Comparison of ENCODE assay signal across 15 cellular contexts in genomic region chr2:120625865-120626560, GRCh38.
DNase-seq lines count a peak whose midpoint lies in the region; ATAC-seq, FAIRE-seq and TF ChIP-seq lines count a peak whose summit lies in the region.
"Had no signal": no experiment of that assay in that cellular context is flagged by ENCODE, and none has a peak within 500 bp of the region (broad histone marks: within the 10 kb centered on the region; RNA-seq: fewer than 3 reads in every experiment).

No MANE protein-coding gene starts in this region.

- H3K4me1 ChIP-seq in HepG2 (ENCODE audit: insufficient read depth, low read length) = peaks cover 16% of the 10 kb centered on the region
- H3K4me1 ChIP-seq in urinary bladder (ENCODE audit: insufficient read depth) = no peaks in the 10 kb centered on the region
- H3K4me1 ChIP-seq: heart right ventricle had no signal

- H3K27me3 ChIP-seq in HepG2 (ENCODE audit: control insufficient read depth in 1 of 2, insufficient read depth in 2 of 2, low read length in 2 of 2) = peaks cover 4 to 37% of the 10 kb centered on the region in 2 experiments
- H3K27me3 ChIP-seq: ovary had no signal

- TF ChIP-seq CTCF in VCaP (conservative IDR thresholded peaks at IDR 0.05) (no peak), HepG2 (CRISPR knock-in tag; IDR thresholded peaks at IDR 0.05) (no peak)

- 50% methylated on average over 9 of the region's 9 CpGs for WGBS in HepG2 (ENCODE audit: low lambda C conversion rate)
- 84% methylated on average over 9 of the region's 9 CpGs for WGBS in urinary bladder

- in situ Hi-C loops in HepG2 (cut with HindIII; ENCODE audit: extremely low pct_ligation_motif_present, low pct_unique_long_range_greater_than_20kb) = no loop called here

- no peak for FAIRE-seq in HepG2 (lab: Jason Lieb, UNC)
- FAIRE-seq: H1 had no signal

- no peak for TF ChIP-seq RAD21 in HepG2 (CRISPR knock-in tag; IDR thresholded peaks at IDR 0.05)

- TF ChIP-seq POLR2A in HepG2 (IDR thresholded peaks at IDR 0.05; ENCODE audit: insufficient read depth in 1 of 2, low read depth in 2 of 2, low read length in 2 of 2) = no peak

- no peaks in the 10 kb centered on the region for H3K36me3 ChIP-seq in HepG2 (replicated peaks in 1 of 2; ENCODE audit: control insufficient read depth in 1 of 2, insufficient read depth in 2 of 2, low read length in 2 of 2)
- no peaks in the 10 kb centered on the region for H3K36me3 ChIP-seq in urinary bladder (ENCODE audit: insufficient read depth)
- H3K36me3 ChIP-seq: heart right ventricle, ovary had no signal

- H2AFZ ChIP-seq in HepG2 (ENCODE audit: low read length) = no peak overlapping the region

- CTCF ChIA-PET in HepG2 (lab: Yijun Ruan, JAX; ENCODE audit: low intra/inter-chr PET ratio, low total read pairs) = no interaction called here

- H4K20me1 ChIP-seq in HepG2 (ENCODE audit: insufficient read depth, low read length) = no peaks in the 10 kb centered on the region

- POLR2A ChIA-PET in HepG2 (lab: Yijun Ruan, JAX) = no interaction called here

- ATAC-seq in Right ventricle myocardium superior (ENCODE audit: poor library complexity) = no peak
- ATAC-seq in HepG2 = peak; percentile 17; the same call in 1 of the 3 replicates

- H3K27ac ChIP-seq in VCaP = peak overlapping the region; percentile 93
- no peak overlapping the region for H3K27ac ChIP-seq in HepG2 (ENCODE audit: extremely low read length, insufficient read depth, low read length)
- peak overlapping the region; percentile 25 for H3K27ac ChIP-seq in urinary bladder (ENCODE audit: low read depth)
- H3K27ac ChIP-seq: heart right ventricle, ovary had no signal

- TF ChIP-seq EP300 in HepG2 (IDR thresholded peaks at IDR 0.05; ENCODE audit: low read depth in 2 of 2, low read length in 2 of 2) (no peak), HepG2 (CRISPR knock-in tag; IDR thresholded peaks at IDR 0.05; ENCODE audit: borderline replicate concordance) (no peak)

- H3K9ac ChIP-seq in HepG2 (ENCODE audit: insufficient read depth, low read depth, low read length) = no peak overlapping the region

- no peak overlapping the region for H3K4me3 ChIP-seq in HepG2 (replicated peaks in 1 of 3; ENCODE audit: insufficient read depth in 1 of 3, low read depth in 2 of 3, low read length in 3 of 3)
- H3K4me3 ChIP-seq in urinary bladder (ENCODE audit: low read depth, low read length) = no peak overlapping the region
- H3K4me3 ChIP-seq: heart right ventricle, ovary had no signal

- DNase-seq in cardiac septum (ENCODE audit: low spot score) (peak; percentile 72), Right ventricle myocardium superior (no peak), HepG2 (ENCODE audit: low spot score) (peak; percentile 35), cerebellum (ENCODE audit: low spot score) (no peak), DMS 273 (lab: John Stamatoyannopoulos, UW; ENCODE audit: unreplicated experiment) (no peak), AML-193 (lab: John Stamatoyannopoulos, UW) (no peak)
- DNase-seq: activated CD4-positive, alpha-beta memory T cell treated with anti-CD3 and anti-CD28 coated beads for 36 hours; activated gamma-delta T cell; heart right ventricle; mesenchymal stem cell; NCI-H1436; ovary had no signal

- intact Hi-C loops in cardiac septum (cut with DNase I) (no loop called here), Right ventricle myocardium superior (cut with DNase I) (no loop called here), HepG2 (cut with micrococcal nuclease; ENCODE audit: unreplicated experiment) (no loop called here)

- H3K9me3 ChIP-seq in HepG2 (ENCODE audit: low read length) = peaks cover 3% of the 10 kb centered on the region; the same call in 1 of the 2 replicates
- H3K9me3 ChIP-seq: ovary had no signal

- H3K4me2 ChIP-seq in HepG2 (ENCODE audit: low read depth, low read length) = no peak overlapping the region

- BruUV-seq in HepG2 (replicated peaks; lab: Mats Ljungman, UMichigan) = no TSS peak

- no peaks in the 10 kb centered on the region for H3K79me2 ChIP-seq in HepG2 (ENCODE audit: insufficient read depth, low read length)

TF ChIP-seq in HepG2, 621 proteins besides CTCF, POLR2A, EP300 and RAD21:
- TF ChIP-seq, protein P1, sequence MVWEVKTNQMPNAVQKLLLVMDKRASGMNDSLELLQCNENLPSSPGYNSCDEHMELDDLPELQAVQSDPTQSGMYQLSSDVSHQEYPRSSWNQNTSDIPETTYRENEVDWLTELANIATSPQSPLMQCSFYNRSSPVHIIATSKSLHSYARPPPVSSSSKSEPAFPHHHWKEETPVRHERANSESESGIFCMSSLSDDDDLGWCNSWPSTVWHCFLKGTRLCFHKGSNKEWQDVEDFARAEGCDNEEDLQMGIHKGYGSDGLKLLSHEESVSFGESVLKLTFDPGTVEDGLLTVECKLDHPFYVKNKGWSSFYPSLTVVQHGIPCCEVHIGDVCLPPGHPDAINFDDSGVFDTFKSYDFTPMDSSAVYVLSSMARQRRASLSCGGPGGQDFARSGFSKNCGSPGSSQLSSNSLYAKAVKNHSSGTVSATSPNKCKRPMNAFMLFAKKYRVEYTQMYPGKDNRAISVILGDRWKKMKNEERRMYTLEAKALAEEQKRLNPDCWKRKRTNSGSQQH (CRISPR knock-in tag; IDR thresholded peaks at IDR 0.05; ENCODE audit: low read depth) = no peak
- peak; percentile 55; the same call in 1 of the 2 replicates for TF ChIP-seq GFI1 (CRISPR knock-in tag; IDR thresholded peaks at IDR 0.05; ENCODE audit: borderline replicate concordance)
- TF ChIP-seq ZNF792 (CRISPR knock-in tag; IDR thresholded peaks at IDR 0.05) = peak; percentile 29; the same call in 1 of the 2 replicates
- peak; percentile 30; the same call in 1 of the 2 replicates for TF ChIP-seq HIC2 (CRISPR knock-in tag; IDR thresholded peaks at IDR 0.05; ENCODE audit: low read depth)
- TF ChIP-seq ZNF207 (IDR thresholded peaks at IDR 0.05; ENCODE audit: borderline replicate concordance) = no peak
- TF ChIP-seq SOX6 (IDR thresholded peaks at IDR 0.05) = no peak
- TF ChIP-seq SOX6 (CRISPR knock-in tag; IDR thresholded peaks at IDR 0.05) = 0 out of 2 replicates have a peak, but pooled peaks have one; percentile 10
- TF ChIP-seq, protein P2, sequence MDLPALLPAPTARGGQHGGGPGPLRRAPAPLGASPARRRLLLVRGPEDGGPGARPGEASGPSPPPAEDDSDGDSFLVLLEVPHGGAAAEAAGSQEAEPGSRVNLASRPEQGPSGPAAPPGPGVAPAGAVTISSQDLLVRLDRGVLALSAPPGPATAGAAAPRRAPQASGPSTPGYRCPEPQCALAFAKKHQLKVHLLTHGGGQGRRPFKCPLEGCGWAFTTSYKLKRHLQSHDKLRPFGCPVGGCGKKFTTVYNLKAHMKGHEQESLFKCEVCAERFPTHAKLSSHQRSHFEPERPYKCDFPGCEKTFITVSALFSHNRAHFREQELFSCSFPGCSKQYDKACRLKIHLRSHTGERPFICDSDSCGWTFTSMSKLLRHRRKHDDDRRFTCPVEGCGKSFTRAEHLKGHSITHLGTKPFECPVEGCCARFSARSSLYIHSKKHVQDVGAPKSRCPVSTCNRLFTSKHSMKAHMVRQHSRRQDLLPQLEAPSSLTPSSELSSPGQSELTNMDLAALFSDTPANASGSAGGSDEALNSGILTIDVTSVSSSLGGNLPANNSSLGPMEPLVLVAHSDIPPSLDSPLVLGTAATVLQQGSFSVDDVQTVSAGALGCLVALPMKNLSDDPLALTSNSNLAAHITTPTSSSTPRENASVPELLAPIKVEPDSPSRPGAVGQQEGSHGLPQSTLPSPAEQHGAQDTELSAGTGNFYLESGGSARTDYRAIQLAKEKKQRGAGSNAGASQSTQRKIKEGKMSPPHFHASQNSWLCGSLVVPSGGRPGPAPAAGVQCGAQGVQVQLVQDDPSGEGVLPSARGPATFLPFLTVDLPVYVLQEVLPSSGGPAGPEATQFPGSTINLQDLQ (CRISPR knock-in tag; IDR thresholded peaks at IDR 0.05) = no peak
- 0 out of 2 replicates have a peak, but pooled peaks have one; percentile 37 for TF ChIP-seq ATF7 (IDR thresholded peaks at IDR 0.05)
- no peak; the same call in 1 of the 2 replicates for TF ChIP-seq ATF7 (CRISPR knock-in tag; IDR thresholded peaks at IDR 0.05)
- TF ChIP-seq, protein P3, sequence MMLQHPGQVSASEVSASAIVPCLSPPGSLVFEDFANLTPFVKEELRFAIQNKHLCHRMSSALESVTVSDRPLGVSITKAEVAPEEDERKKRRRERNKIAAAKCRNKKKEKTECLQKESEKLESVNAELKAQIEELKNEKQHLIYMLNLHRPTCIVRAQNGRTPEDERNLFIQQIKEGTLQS (CRISPR knock-in tag; IDR thresholded peaks at IDR 0.05) = peak; percentile 38; the same call in 1 of the 2 replicates
- no peak for TF ChIP-seq PRDM4 (CRISPR knock-in tag; IDR thresholded peaks at IDR 0.05; ENCODE audit: borderline replicate concordance)
TF ChIP-seq in HepG2: peak in this region for 6.

Comparison
In these comparisons a context has a peak if more than half of its experiments do, and no peak if none do; other contexts are left out.
1. DNase-seq: peak in cardiac septum (single experiment) and HepG2 (single experiment); none in Right ventricle myocardium superior (single experiment), cerebellum (single experiment), DMS 273 (single experiment) and AML-193 (0 of 2).